1 cellular context compared by ENCODE assay signal in the genomic region with DNA sequence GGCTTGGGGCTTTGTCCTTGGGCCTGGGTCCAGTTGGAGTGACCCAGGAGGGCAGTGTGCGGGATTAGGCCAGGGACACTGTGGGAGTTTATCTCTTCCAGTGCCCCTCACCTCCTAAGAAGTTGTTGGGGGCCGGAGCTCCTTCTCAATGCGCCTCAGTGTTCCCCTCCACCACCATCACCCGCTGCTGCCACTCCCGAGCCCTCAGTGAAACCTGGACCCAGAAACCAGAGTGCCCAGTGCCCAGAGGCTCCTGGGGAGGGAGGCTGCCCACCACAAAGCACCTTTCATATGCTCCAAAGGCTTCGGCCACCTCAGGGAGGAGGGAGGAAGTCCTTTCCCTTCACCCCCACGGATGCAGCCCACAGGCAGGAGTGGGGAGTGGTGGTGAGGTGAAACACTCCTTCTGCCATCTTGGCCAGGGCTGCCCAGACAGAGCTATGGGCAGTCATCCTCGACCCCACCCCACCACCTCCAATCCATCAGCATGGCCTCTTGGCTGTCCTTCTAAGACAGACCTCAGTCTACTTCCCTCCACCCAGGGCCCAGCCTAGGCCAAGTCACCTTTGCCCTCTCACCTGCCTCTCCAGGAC.
TF ChIP-seq lines count a peak whose summit lies in the region.

No MANE protein-coding gene starts in this region.

TF ChIP-seq in GM23338, 12 proteins besides CTCF, POLR2A, EP300 and RAD21:
- TF ChIP-seq JUNB (IDR thresholded peaks at IDR 0.05; ENCODE audit: unreplicated experiment) (no peak), ETS1 (IDR thresholded peaks at IDR 0.05) (no peak), EZH2 (IDR thresholded peaks at IDR 0.05; ENCODE audit: low read depth, unreplicated experiment) (no peak), ZNF114 (CRISPR knock-in tag; IDR thresholded peaks at IDR 0.05) (no peak), STAT1 (IDR thresholded peaks at IDR 0.05; ENCODE audit: unreplicated experiment) (no peak)
- TF ChIP-seq, protein P1, sequence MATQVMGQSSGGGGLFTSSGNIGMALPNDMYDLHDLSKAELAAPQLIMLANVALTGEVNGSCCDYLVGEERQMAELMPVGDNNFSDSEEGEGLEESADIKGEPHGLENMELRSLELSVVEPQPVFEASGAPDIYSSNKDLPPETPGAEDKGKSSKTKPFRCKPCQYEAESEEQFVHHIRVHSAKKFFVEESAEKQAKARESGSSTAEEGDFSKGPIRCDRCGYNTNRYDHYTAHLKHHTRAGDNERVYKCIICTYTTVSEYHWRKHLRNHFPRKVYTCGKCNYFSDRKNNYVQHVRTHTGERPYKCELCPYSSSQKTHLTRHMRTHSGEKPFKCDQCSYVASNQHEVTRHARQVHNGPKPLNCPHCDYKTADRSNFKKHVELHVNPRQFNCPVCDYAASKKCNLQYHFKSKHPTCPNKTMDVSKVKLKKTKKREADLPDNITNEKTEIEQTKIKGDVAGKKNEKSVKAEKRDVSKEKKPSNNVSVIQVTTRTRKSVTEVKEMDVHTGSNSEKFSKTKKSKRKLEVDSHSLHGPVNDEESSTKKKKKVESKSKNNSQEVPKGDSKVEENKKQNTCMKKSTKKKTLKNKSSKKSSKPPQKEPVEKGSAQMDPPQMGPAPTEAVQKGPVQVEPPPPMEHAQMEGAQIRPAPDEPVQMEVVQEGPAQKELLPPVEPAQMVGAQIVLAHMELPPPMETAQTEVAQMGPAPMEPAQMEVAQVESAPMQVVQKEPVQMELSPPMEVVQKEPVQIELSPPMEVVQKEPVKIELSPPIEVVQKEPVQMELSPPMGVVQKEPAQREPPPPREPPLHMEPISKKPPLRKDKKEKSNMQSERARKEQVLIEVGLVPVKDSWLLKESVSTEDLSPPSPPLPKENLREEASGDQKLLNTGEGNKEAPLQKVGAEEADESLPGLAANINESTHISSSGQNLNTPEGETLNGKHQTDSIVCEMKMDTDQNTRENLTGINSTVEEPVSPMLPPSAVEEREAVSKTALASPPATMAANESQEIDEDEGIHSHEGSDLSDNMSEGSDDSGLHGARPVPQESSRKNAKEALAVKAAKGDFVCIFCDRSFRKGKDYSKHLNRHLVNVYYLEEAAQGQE (IDR thresholded peaks at IDR 0.05; ENCODE audit: unreplicated experiment): no peak
